ENCODE assay signal across 7 cellular contexts in the genomic region with DNA sequence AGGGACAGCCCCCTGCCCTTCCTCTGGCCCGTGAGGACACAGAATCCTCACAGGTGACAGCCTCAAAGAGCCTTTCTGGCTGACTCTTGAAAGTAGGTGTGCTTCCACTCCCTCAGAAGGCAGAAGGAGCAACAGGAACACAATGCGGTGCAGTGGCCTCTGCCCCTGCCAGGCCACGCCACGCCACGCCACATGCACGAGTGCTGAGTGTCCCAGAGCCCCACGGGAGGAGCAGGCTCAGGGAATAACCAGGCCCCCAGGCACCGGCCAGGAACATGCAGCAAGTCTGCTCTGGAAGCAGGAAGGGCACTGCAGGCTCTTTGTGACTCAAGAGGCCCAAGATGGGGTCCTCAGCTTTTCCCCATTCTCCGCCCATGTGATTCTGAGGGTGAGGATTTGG. TPM values are rescaled to one million over a fixed set of nuclear protein-coding genes. Genes with fewer than 3 reads are reported as not detected.
"Had no signal": no experiment of that assay in that cellular context is flagged by ENCODE, and none has a peak within 500 bp of the region (broad histone marks: within the 10 kb centered on the region; RNA-seq: fewer than 3 reads in every experiment).

No MANE protein-coding gene starts in this region.

- H3K4me3 ChIP-seq: GM23248 had no signal

- DNase-seq: GM23248, GOT3, H9, HCEC 1CT, IMR-90, KBM-7 had no signal

RNA-seq across cellular contexts. Expression of a gene that starts 33.9 kb away (rescaled TPM):
- total RNA-seq: GM23248, IMR-90 had no signal

RNA-seq across cellular contexts. Expression of a gene that starts 35.3 kb away (rescaled TPM):
- total RNA-seq: GM23248, HT-29, IMR-90 had no signal
